In the genomic region with DNA sequence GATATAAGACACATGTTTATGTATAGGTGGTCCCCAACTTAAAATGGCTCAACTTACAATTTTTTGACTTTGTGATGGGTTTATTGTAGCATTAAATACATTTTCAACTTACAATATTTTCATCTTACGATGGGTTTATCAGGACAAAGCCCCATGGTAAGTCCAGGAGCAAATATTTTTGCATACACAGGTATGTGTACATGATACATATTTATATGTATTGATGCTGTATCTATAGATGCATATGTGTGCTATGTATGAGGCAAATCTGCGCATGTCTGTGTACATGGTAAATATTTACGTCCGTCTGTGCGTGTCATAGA, we compare ENCODE assay signal across 8 cellular contexts. TPM values are rescaled to one million over a fixed set of nuclear protein-coding genes. Genes with fewer than 3 reads are reported as not detected.
DNase-seq lines count a peak whose midpoint lies in the region; ATAC-seq, FAIRE-seq and TF ChIP-seq lines count a peak whose summit lies in the region.

No MANE protein-coding gene starts in this region.

- H3K4me1 ChIP-seq in heart right ventricle: peaks cover 4 to 44% (median 28%) of the 10 kb centered on the region in 9 donors
- peaks cover 24 to 28% of the 10 kb centered on the region in 2 experiments for H3K4me1 ChIP-seq in K562 (replicated peaks in 1 of 2; ENCODE audit: control insufficient read depth in 2 of 2, insufficient read depth in 2 of 2, low read length in 2 of 2)
- H3K4me1 ChIP-seq in mesenchymal stem cell (ENCODE audit: control insufficient read depth, insufficient read depth, low read depth, low read length): peaks cover 13% of the 10 kb centered on the region
- no peaks in the 10 kb centered on the region for H3K4me1 ChIP-seq in urinary bladder (ENCODE audit: insufficient read depth)

- intact Hi-C loops in heart right ventricle (cut with DNase I): loop anchor here in 3 of 10 donors (5.0 to 10.0 kb wide), 3 partner anchors 163 to 243 kb away; a partner anchor contains a TSS
- intact Hi-C loops in Right ventricle myocardium inferior (cut with DNase I): no loop called here
- intact Hi-C loops in K562 (cut with micrococcal nuclease): loop anchor here (5.0 to 10.0 kb wide), 2 partner anchors 166 to 233 kb away; no protein-coding TSS in a partner anchor

- H3K4ac ChIP-seq in mesenchymal stem cell (ENCODE audit: low read depth in 1 of 2, low read length in 2 of 2): peak overlapping the region in 1 of 2 experiments; percentile 77

- TF ChIP-seq POLR2A in K562 (conservative IDR thresholded peaks at IDR 0.05): no peak

- peaks cover 24% of the 10 kb centered on the region for H4K20me1 ChIP-seq in K562 (replicated peaks; ENCODE audit: control insufficient read depth, insufficient read depth, low read length)

- H4K91ac ChIP-seq in mesenchymal stem cell (ENCODE audit: low read length): no peak overlapping the region

- CTCF ChIA-PET in K562 (lab: Yijun Ruan, JAX; ENCODE audit: low intra/inter-chr PET ratio): no interaction called here

- H3K36me3 ChIP-seq in heart right ventricle: peaks cover 0 to 26% (median 0%) of the 10 kb centered on the region in 9 donors
- peaks cover 36% of the 10 kb centered on the region for H3K36me3 ChIP-seq in K562 (ENCODE audit: control insufficient read depth, insufficient read depth, low read length)
- H3K36me3 ChIP-seq in mesenchymal stem cell (ENCODE audit: control insufficient read depth in 1 of 2, insufficient read depth in 2 of 2, low read depth in 1 of 2, low read length in 2 of 2): peaks cover 12 to 22% of the 10 kb centered on the region in 2 experiments
- no peaks in the 10 kb centered on the region for H3K36me3 ChIP-seq in urinary bladder (ENCODE audit: insufficient read depth)

- H3K18ac ChIP-seq in mesenchymal stem cell (ENCODE audit: low read depth in 1 of 2, low read length in 2 of 2): peak overlapping the region in 1 of 2 experiments; percentile 95

- TF ChIP-seq CTCF in heart right ventricle (IDR thresholded peaks at IDR 0.05) (no peak), K562 (IDR thresholded peaks at IDR 0.05 in 2 of 3, conservative IDR thresholded peaks at IDR 0.05 in 1 of 3; ENCODE audit: insufficient read depth in 2 of 3, low read depth in 1 of 3, low read length in 3 of 3) (no peak), GM13977 (IDR thresholded peaks at IDR 0.05; ENCODE audit: extremely low read depth, insufficient read depth, missing control alignments) (no peak)

- H3K4me2 ChIP-seq in K562 (ENCODE audit: insufficient read depth, low read length): peak overlapping the region; percentile 88
- H3K4me2 ChIP-seq in mesenchymal stem cell (ENCODE audit: low read length, poor library complexity, severe bottlenecking): peak overlapping the region; percentile 45

- peak overlapping the region; percentile 26 to 89 (median 77) for H3K4me3 ChIP-seq in heart right ventricle
- peak overlapping the region; percentile 88 for H3K4me3 ChIP-seq in K562
- H3K4me3 ChIP-seq in mesenchymal stem cell (ENCODE audit: insufficient read depth in 1 of 2, low read depth in 1 of 2, low read length in 2 of 2): peak overlapping the region; percentile 77 to 83
- peak overlapping the region; percentile 46 for H3K4me3 ChIP-seq in urinary bladder (ENCODE audit: low read depth, low read length)

- peaks cover 9% of the 10 kb centered on the region for H3K9me1 ChIP-seq in K562 (ENCODE audit: control insufficient read depth, insufficient read depth, low read length)

- peak overlapping the region; percentile 69 to 91 for H3K9ac ChIP-seq in K562 (ENCODE audit: insufficient read depth in 1 of 2, low read depth in 2 of 2, low read length in 2 of 2)
- H3K9ac ChIP-seq in mesenchymal stem cell (ENCODE audit: low read length): peak overlapping the region; percentile 89

- peaks cover 41% of the 10 kb centered on the region for H3K79me2 ChIP-seq in K562 (ENCODE audit: control insufficient read depth, insufficient read depth, low read length)

- POLR2A ChIA-PET in K562 (lab: Yijun Ruan, JAX): interaction anchor here (0.6 to 1.0 kb wide), 2 partner anchors 122 to 245 kb away, joined by 3 read pairs; a partner anchor contains a TSS

- ATAC-seq in heart right ventricle (no peak), Right ventricle myocardium inferior (no peak), K562 (no peak), GM19351 (IDR thresholded peaks at IDR 0.05; ENCODE audit: unreplicated experiment) (no peak), GM21360 (IDR thresholded peaks at IDR 0.05; ENCODE audit: unreplicated experiment) (no peak)

- H2BK15ac ChIP-seq in mesenchymal stem cell (ENCODE audit: low read depth, poor library complexity, severe bottlenecking): no peak overlapping the region

- no peak overlapping the region for H2BK120ac ChIP-seq in mesenchymal stem cell (ENCODE audit: low read depth, low read length)

- no peak for FAIRE-seq in K562 (lab: Jason Lieb, UNC)

- H2AFZ ChIP-seq in K562 (ENCODE audit: low read depth, low read length): peak overlapping the region; percentile 93
- H2AFZ ChIP-seq in mesenchymal stem cell (ENCODE audit: low read depth, low read length): peak overlapping the region; percentile 72

- H3K79me1 ChIP-seq in mesenchymal stem cell (replicated peaks; ENCODE audit: low read length, poor library complexity, severe bottlenecking): no peaks in the 10 kb centered on the region

- no peak overlapping the region for H2BK5ac ChIP-seq in mesenchymal stem cell (ENCODE audit: low read depth, low read length, poor library complexity, severe bottlenecking)

- no peak overlapping the region for H3K23ac ChIP-seq in mesenchymal stem cell (ENCODE audit: low read length in 2 of 2)

- no peak overlapping the region for H3K14ac ChIP-seq in mesenchymal stem cell (ENCODE audit: low read length in 2 of 2)

- 38 to 39% methylated on average over 5 of the region's 5 CpGs for WGBS in heart right ventricle, 2 donors
- WGBS in K562 (ENCODE audit: insufficient coverage, low coverage, missing lambda C conversion rate): 4% methylated on average over 5 of the region's 5 CpGs
- 20% methylated on average over 4 of the region's 5 CpGs for WGBS in mesenchymal stem cell
- 21% methylated on average over 5 of the region's 5 CpGs for WGBS in urinary bladder

- TF ChIP-seq RAD21 in K562 (CRISPR knock-in tag; conservative IDR thresholded peaks at IDR 0.05 in 1 of 2, IDR thresholded peaks at IDR 0.05 in 1 of 2): no peak

- peak overlapping the region; percentile 64 to 93 (median 86) for H3K27ac ChIP-seq in heart right ventricle
- H3K27ac ChIP-seq in K562 (ENCODE audit: extremely low read depth, low read depth, low read length): peak overlapping the region; percentile 77
- peak overlapping the region; percentile 14 for H3K27ac ChIP-seq in mesenchymal stem cell (ENCODE audit: low read length, poor library complexity, severe bottlenecking)
- peak overlapping the region; percentile 83 for H3K27ac ChIP-seq in urinary bladder (ENCODE audit: low read depth)

- H3K9me3 ChIP-seq in heart right ventricle (no peaks in the 10 kb centered on the region), K562 (replicated peaks; ENCODE audit: control insufficient read depth, insufficient read depth, low read depth, low read length) (no peaks in the 10 kb centered on the region), mesenchymal stem cell (ENCODE audit: control insufficient read depth, low read length) (no peaks in the 10 kb centered on the region)

- H4K8ac ChIP-seq in mesenchymal stem cell (ENCODE audit: low read length): peak overlapping the region; percentile 99

- H2BK12ac ChIP-seq in mesenchymal stem cell (ENCODE audit: low read length in 2 of 2): no peak overlapping the region

- DNase-seq in heart right ventricle (no peak), Right ventricle myocardium inferior (ENCODE audit: missing footprints) (no peak), K562 (ENCODE audit: extremely low read depth in 1 of 4, low spot score in 3 of 4) (no peak), mesenchymal stem cell (no peak), GM13977 (ENCODE audit: low spot score) (no peak)

- H3K27me3 ChIP-seq in heart right ventricle: no peaks in the 10 kb centered on the region
- no peaks in the 10 kb centered on the region for H3K27me3 ChIP-seq in K562 (ENCODE audit: control insufficient read depth in 2 of 2, insufficient read depth in 2 of 2, low read length in 2 of 2)
- peaks cover 0 to 5% of the 10 kb centered on the region in 2 experiments for H3K27me3 ChIP-seq in mesenchymal stem cell (ENCODE audit: control insufficient read depth in 1 of 2, insufficient read depth in 1 of 2, low read length in 2 of 2)

- in situ Hi-C loops in K562 (cut with MboI): no loop called here
- in situ Hi-C loops in GM13977 (cut with MboI; ENCODE audit: low pct_unique_long_range_greater_than_20kb, low sequenced_read_pairs, unreplicated experiment): no loop called here

- TSS peak; percentile 84 for BruUV-seq in K562 (replicated peaks; lab: Mats Ljungman, UMichigan)

- TF ChIP-seq EP300 in K562 (IDR thresholded peaks at IDR 0.05; ENCODE audit: low read length): no peak

- H2AK5ac ChIP-seq in mesenchymal stem cell (ENCODE audit: low read length, severe bottlenecking): no peak overlapping the region

TF ChIP-seq in K562, 482 proteins besides CTCF, POLR2A, EP300 and RAD21 (continues in another document):
- TF ChIP-seq SMARCA4 (IDR thresholded peaks at IDR 0.05) (no peak), KAT7 (CRISPR knock-in tag; IDR thresholded peaks at IDR 0.05; ENCODE audit: borderline replicate concordance) (no peak)

RNA-seq across cellular contexts. Expression of a gene that starts 0.7 kb away (rescaled TPM):
- total RNA-seq in heart right ventricle: 10 to 100 TPM; 39.0 to 53.8 (median 49.1) TPM
- polyA plus RNA-seq in heart right ventricle: 10 to 100 TPM; 10.5 to 21.8 TPM
- total RNA-seq in Right ventricle myocardium inferior: 49.7 TPM
- 288 and 606 TPM in 2 replicates for total RNA-seq in K562 (2011; cell fraction: chromatin; rRNA removed; ENCODE audit: low replicate concordance)
- 128 and 147 TPM in 2 replicates for total RNA-seq in K562 (2011; cell fraction: nucleolus; rRNA removed)
- 296 and 333 TPM in 2 replicates for total RNA-seq in K562 (2011; cell fraction: nucleoplasm; rRNA removed)
- total RNA-seq in K562 (2014; rRNA removed): 75.4 and 80.9 TPM in 2 replicates
- 91.7 and 99.0 TPM in 2 replicates for total RNA-seq in K562 (2014; rRNA removed; fragmentation: Illumina TruSeq; extraction: Trizol)
- total RNA-seq in K562 (2015; rRNA removed; fragmentation: Illumina TruSeq; extraction: Trizol): 75.4 and 84.7 TPM in 2 replicates
- total RNA-seq in K562 (2021): 76.0 and 76.4 TPM in 2 replicates
- polyA plus RNA-seq in K562 (2011; rRNA removed): 45.4 and 81.4 TPM in 2 replicates
- 39.7 and 40.3 TPM in 2 replicates for polyA plus RNA-seq in K562 (2011; cell fraction: cytosol; rRNA removed)
- polyA plus RNA-seq in K562 (2011; cell fraction: nucleus; rRNA removed): 38.6 and 55.2 TPM in 2 replicates
- polyA plus RNA-seq in K562 (2012): 38.5 and 40.4 TPM in 2 replicates
- polyA plus RNA-seq in K562 (2014; fragmentation: Illumina TruSeq; extraction: Trizol): 59.8 and 66.9 TPM in 2 replicates
- polyA plus RNA-seq in K562 (2014; fragmentation: Nextera tagmentation; extraction: Ambion mirVana): 10 to 100 TPM in 1 of 2 experiments, 1 to 10 TPM in 1; 9.6 to 15.3 TPM
- 58.0 and 61.9 TPM in 2 replicates for polyA plus RNA-seq in K562 (2014; rRNA removed)
- polyA minus RNA-seq in K562 (2011; rRNA and poly(A)+ RNA removed): 123 and 152 TPM in 2 replicates
- polyA minus RNA-seq in K562 (2011; cell fraction: cytosol; rRNA and poly(A)+ RNA removed): 44.5 and 80.8 TPM in 2 replicates
- polyA minus RNA-seq in K562 (2011; cell fraction: nucleus; rRNA and poly(A)+ RNA removed): 96.0 and 102 TPM in 2 replicates
- polyA plus RNA-seq in mesenchymal stem cell (2013, experiment 1 of 2): 37.0 TPM
- 38.1 TPM for polyA plus RNA-seq in mesenchymal stem cell (2013, experiment 2 of 2)
- total RNA-seq in urinary bladder: 119 TPM
- polyA plus RNA-seq in urinary bladder: 41.2 TPM

Comparison
In these comparisons a context has a peak if more than half of its experiments do, and no peak if none do; other contexts are left out.
1. H3K27ac ChIP-seq: peak in every context shown above with its lines; median percentile 86 in heart right ventricle; 83 in urinary bladder; 77 in K562; 14 in mesenchymal stem cell.